ENCODE assay signal across 15 cellular contexts in genomic region chr17:29344201-29344856, GRCh38. TPM values are rescaled to one million over a fixed set of nuclear protein-coding genes. Genes with fewer than 3 reads are reported as not detected.
DNase-seq lines count a peak whose midpoint lies in the region; TF ChIP-seq lines count a peak whose summit lies in the region.
"Had no signal": no experiment of that assay in that cellular context is flagged by ENCODE, and none has a peak within 500 bp of the region (broad histone marks: within the 10 kb centered on the region; RNA-seq: fewer than 3 reads in every experiment).

No MANE protein-coding gene starts in this region.

- peaks cover 32% of the 10 kb centered on the region for H3K4me1 ChIP-seq in Caco-2
- peaks cover 3% of the 10 kb centered on the region for H3K4me1 ChIP-seq in parathyroid adenoma
- H3K4me1 ChIP-seq in uterus = no peaks in the 10 kb centered on the region

- H3K4me1 Mint-ChIP-seq in Caco-2 (ENCODE audit: low read depth, unreplicated experiment) = peaks cover 37% of the 10 kb centered on the region
- no peaks in the 10 kb centered on the region for H3K4me1 Mint-ChIP-seq in immature natural killer cell

- no peaks in the 10 kb centered on the region for H3K27me3 Mint-ChIP-seq in Caco-2 (ENCODE audit: insufficient read depth, unreplicated experiment)
- H3K27me3 Mint-ChIP-seq in immature natural killer cell (ENCODE audit: low read depth in 3 of 3) = peaks cover 1 to 8% (median 4%) of the 10 kb centered on the region in 3 donors

- H3K36me3 ChIP-seq in Caco-2 (ENCODE audit: control insufficient read depth, insufficient read depth, low read length) = no peaks in the 10 kb centered on the region
- H3K36me3 ChIP-seq in parathyroid adenoma (ENCODE audit: control insufficient read depth, insufficient read depth, low read length) = no peaks in the 10 kb centered on the region
- H3K36me3 ChIP-seq in uterus = no peaks in the 10 kb centered on the region
- H3K36me3 ChIP-seq: BLaER1, SJCRH30 had no signal

- H3K36me3 Mint-ChIP-seq in Caco-2 (ENCODE audit: insufficient read depth, unreplicated experiment) (no peaks in the 10 kb centered on the region), immature natural killer cell (no peaks in the 10 kb centered on the region)

- POLR2A ChIA-PET in Caco-2 (lab: Charles Lee) = interaction anchor here (0.9 to 1.7 kb wide), 3 partner anchors 26 to 53 kb away, joined by 3 to 32 read pairs (median 4); partner anchors contain the start of gene NUFIP2

- TF ChIP-seq CTCF in Caco-2 (IDR thresholded peaks at IDR 0.05; ENCODE audit: insufficient read depth in 1 of 2, low read depth in 1 of 2, low read length in 1 of 2, severe bottlenecking in 1 of 2, unreplicated experiment in 1 of 2) (no peak), parathyroid adenoma (IDR thresholded peaks at IDR 0.05) (no peak), uterus (IDR thresholded peaks at IDR 0.05) (no peak)

- no peak for TF ChIP-seq POLR2A in uterus (IDR thresholded peaks at IDR 0.05)

- no peak overlapping the region for H3K4me2 ChIP-seq in parathyroid adenoma (ENCODE audit: low read length)
- H3K4me2 ChIP-seq: BLaER1 had no signal

- intact Hi-C loops in Caco-2 (cut with micrococcal nuclease; ENCODE audit: unreplicated experiment) (loop anchor here (2.0 kb wide), 1 partner anchor 50 kb away; the partner anchor contains the start of gene NUFIP2), uterus (cut with DNase I; ENCODE audit: low total_unique reads) (no loop called here)

- H3K9ac ChIP-seq in parathyroid adenoma = no peak overlapping the region
- H3K9ac ChIP-seq: BLaER1 had no signal

- peak overlapping the region; percentile 70 for H2AFZ ChIP-seq in parathyroid adenoma

- H3K9me3 ChIP-seq in Caco-2 (no peaks in the 10 kb centered on the region), parathyroid adenoma (ENCODE audit: control insufficient read depth, low read length) (no peaks in the 10 kb centered on the region), uterus (no peaks in the 10 kb centered on the region)
- H3K9me3 ChIP-seq: BLaER1, SJCRH30 had no signal

- H3K79me2 ChIP-seq in parathyroid adenoma = no peaks in the 10 kb centered on the region

- H3K27ac ChIP-seq in parathyroid adenoma (no peak overlapping the region), uterus (no peak overlapping the region)
- H3K27ac ChIP-seq: BLaER1, SJCRH30 had no signal

- DNase-seq in Caco-2 (peak; percentile 72 to 86), SK-N-DZ (ENCODE audit: low spot score) (peak; percentile 62), foreskin melanocyte (peak; percentile 36), immature natural killer cell (no peak), uterus (no peak), DMS 273 (lab: John Stamatoyannopoulos, UW; ENCODE audit: unreplicated experiment) (no peak), HCEC 1CT (no peak)
- DNase-seq: IMR-90, NCI-H187 treated with DMSO at 0.1 percent for 48 hours, NCI-H345, NCI-H526 treated with DMSO at 0.1 percent for 48 hours, PC-3, SJCRH30 had no signal

- no peaks in the 10 kb centered on the region for H3K9me3 Mint-ChIP-seq in Caco-2 (ENCODE audit: unreplicated experiment)
- H3K9me3 Mint-ChIP-seq in immature natural killer cell = no peaks in the 10 kb centered on the region

- H3K27ac Mint-ChIP-seq in Caco-2 (ENCODE audit: unreplicated experiment) (peak overlapping the region; percentile 71), immature natural killer cell (no peak overlapping the region)

- no TSS peak for BruUV-seq in Caco-2 (replicated peaks; lab: Mats Ljungman, UMichigan)

- H3K27me3 ChIP-seq in Caco-2 (replicated peaks; ENCODE audit: control insufficient read depth, insufficient read depth, low read length) (no peaks in the 10 kb centered on the region), parathyroid adenoma (ENCODE audit: control insufficient read depth, insufficient read depth, low read length) (no peaks in the 10 kb centered on the region), uterus (no peaks in the 10 kb centered on the region)
- H3K27me3 ChIP-seq: BLaER1 had no signal

- CTCF ChIA-PET in Caco-2 (lab: Charles Lee) = interaction anchor here (0.9 to 1.5 kb wide), 7 partner anchors 26 to 273 kb away, joined by 3 to 12 read pairs (median 4); partner anchors contain the start of gene NUFIP2

- H3K4me3 Mint-ChIP-seq in Caco-2 (ENCODE audit: unreplicated experiment) (no peak overlapping the region), immature natural killer cell (no peak overlapping the region)

- H3K4me3 ChIP-seq in Caco-2 (ENCODE audit: low read depth, low read length) (no peak overlapping the region), parathyroid adenoma (ENCODE audit: low read depth, low read length) (no peak overlapping the region), uterus (no peak overlapping the region)
- H3K4me3 ChIP-seq: BLaER1, SJCRH30 had no signal

RNA-seq across cellular contexts. Expression of gene TAOK1, which starts 45.8 kb away (rescaled TPM):
- total RNA-seq in Caco-2 (2022) (87.7 and 93.1 TPM in 2 replicates), uterus (100 to 1,000 TPM in 1 of 4 donors, 10 to 100 TPM in 3; 24.6 to 102 (median 64.9) TPM)
- 20.3 and 21.9 TPM in 2 replicates for polyA plus RNA-seq in SK-N-DZ (2014; cell fraction: cytosol; rRNA removed)
- polyA plus RNA-seq in SK-N-DZ (2014; cell fraction: nucleus; rRNA removed) = 24.0 and 34.9 TPM in 2 replicates
- polyA plus RNA-seq in immature natural killer cell = 1 to 10 TPM; 2.0 to 3.4 (median 2.2) TPM

RNA-seq across cellular contexts. Expression of gene NUFIP2, which starts 50.4 kb away (rescaled TPM):
- total RNA-seq in Caco-2 (2022) = 105 and 114 TPM in 2 replicates
- polyA plus RNA-seq in SK-N-DZ (2014; cell fraction: cytosol; rRNA removed) = 26.5 and 31.7 TPM in 2 replicates
- 21.9 and 25.7 TPM in 2 replicates for polyA plus RNA-seq in SK-N-DZ (2014; cell fraction: nucleus; rRNA removed)
- polyA plus RNA-seq in immature natural killer cell = 10 to 100 TPM in 2 of 3 donors, 1 to 10 TPM in 1; 8.6 to 17.2 (median 11.9) TPM
- total RNA-seq in uterus = 10 to 100 TPM; 15.6 to 62.4 (median 38.7) TPM

Comparison
In these comparisons a context has a peak if more than half of its experiments do, and no peak if none do; other contexts are left out.
1. DNase-seq: peak in Caco-2 (2 of 2), SK-N-DZ (single experiment) and foreskin melanocyte (single experiment); none in immature natural killer cell (0 of 3), uterus (0 of 2), DMS 273 (single experiment) and HCEC 1CT (single experiment).